Comparison of ENCODE assay signal across 16 cellular contexts in genomic region chr3:26997226-26997625, GRCh38.
DNase-seq lines count a peak whose midpoint lies in the region; TF ChIP-seq lines count a peak whose summit lies in the region.
"Had no signal": no experiment of that assay in that cellular context is flagged by ENCODE, and none has a peak within 500 bp of the region (broad histone marks: within the 10 kb centered on the region; RNA-seq: fewer than 3 reads in every experiment).

No MANE protein-coding gene starts in this region.

- DNase-seq in DMS53 (lab: John Stamatoyannopoulos, UW), result peak; percentile 13
- DNase-seq in NCI-H146 treated with DMSO at 0.1 percent for 48 hours (lab: John Stamatoyannopoulos, UW; ENCODE audit: unreplicated experiment), result peak; percentile 10
- no peak for DNase-seq in glutamatergic neuron
- DNase-seq in SIG-M5 (lab: John Stamatoyannopoulos, UW), result no peak
- no peak for DNase-seq in osteocyte (ENCODE audit: extremely low spot score, unreplicated experiment)
- no peak for DNase-seq in dorsolateral prefrontal cortex
- DNase-seq: BE2C; C1 segment of cervical spinal cord; Caco-2; CD4-positive, CD25-positive, alpha-beta regulatory T cell; CD8-positive, alpha-beta memory T cell; DND-41; EL; H9; IMR-90 had no signal

- TF ChIP-seq CTCF in glutamatergic neuron (IDR thresholded peaks at IDR 0.05; ENCODE audit: partially characterized antibody, unreplicated experiment) (no peak), osteocyte (IDR thresholded peaks at IDR 0.05) (no peak), dorsolateral prefrontal cortex (IDR thresholded peaks at IDR 0.05 in 54 of 56, conservative IDR thresholded peaks at IDR 0.05 in 2 of 56; ENCODE audit: low read depth in 1 of 56, partially characterized antibody in 56 of 56) (no peak)

- H3K36me3 Mint-ChIP-seq in glutamatergic neuron (ENCODE audit: unreplicated experiment) (no peaks in the 10 kb centered on the region), osteocyte (ENCODE audit: unreplicated experiment) (no peaks in the 10 kb centered on the region)
- H3K36me3 Mint-ChIP-seq: CD4-positive, CD25-positive, alpha-beta regulatory T cell; CD8-positive, alpha-beta memory T cell had no signal

- intact Hi-C loops in dorsolateral prefrontal cortex (cut with DNase I), result no loop called here

- no peaks in the 10 kb centered on the region for H3K27me3 ChIP-seq in dorsolateral prefrontal cortex
- H3K27me3 ChIP-seq: BE2C had no signal

- peaks cover 10% of the 10 kb centered on the region for H3K4me1 Mint-ChIP-seq in glutamatergic neuron (ENCODE audit: low read depth, unreplicated experiment)
- H3K4me1 Mint-ChIP-seq in osteocyte (ENCODE audit: unreplicated experiment), result no peaks in the 10 kb centered on the region
- H3K4me1 Mint-ChIP-seq: CD4-positive, CD25-positive, alpha-beta regulatory T cell; CD8-positive, alpha-beta memory T cell had no signal

- H3K27ac Mint-ChIP-seq in glutamatergic neuron (ENCODE audit: unreplicated experiment) (peak overlapping the region; percentile 25), osteocyte (ENCODE audit: unreplicated experiment) (no peak overlapping the region)
- H3K27ac Mint-ChIP-seq: CD4-positive, CD25-positive, alpha-beta regulatory T cell; CD8-positive, alpha-beta memory T cell; H9 had no signal

- no peak overlapping the region for H3K4me3 ChIP-seq in dorsolateral prefrontal cortex
- H3K4me3 ChIP-seq: GM12878 had no signal

- no peak overlapping the region for H3K4me3 Mint-ChIP-seq in glutamatergic neuron (ENCODE audit: unreplicated experiment)
- no peak overlapping the region for H3K4me3 Mint-ChIP-seq in osteocyte (ENCODE audit: unreplicated experiment)
- H3K4me3 Mint-ChIP-seq: CD4-positive, CD25-positive, alpha-beta regulatory T cell; CD8-positive, alpha-beta memory T cell; H9 had no signal

- H3K27me3 Mint-ChIP-seq in glutamatergic neuron (ENCODE audit: unreplicated experiment) (peaks cover 1% of the 10 kb centered on the region), osteocyte (ENCODE audit: unreplicated experiment) (no peaks in the 10 kb centered on the region)
- H3K27me3 Mint-ChIP-seq: CD4-positive, CD25-positive, alpha-beta regulatory T cell had no signal

- no peak overlapping the region for H3K27ac ChIP-seq in dorsolateral prefrontal cortex

- H3K9me3 Mint-ChIP-seq in glutamatergic neuron (ENCODE audit: unreplicated experiment) (peaks cover 1% of the 10 kb centered on the region), osteocyte (ENCODE audit: unreplicated experiment) (peaks cover 1% of the 10 kb centered on the region)

Comparison
In these comparisons a context has a peak if more than half of its experiments do, and no peak if none do; other contexts are left out.
1. DNase-seq: peak in DMS53 (single experiment) and NCI-H146 treated with DMSO at 0.1 percent for 48 hours (single experiment); none in glutamatergic neuron (single experiment), SIG-M5 (single experiment), osteocyte (single experiment) and dorsolateral prefrontal cortex (0 of 10).